Comparison of ENCODE assay signal across 26 cellular contexts in genomic region chr6:145112711-145113148, GRCh38.
DNase-seq lines count a peak whose midpoint lies in the region; ATAC-seq, FAIRE-seq and TF ChIP-seq lines count a peak whose summit lies in the region.
"Had no signal": no experiment of that assay in that cellular context is flagged by ENCODE, and none has a peak within 500 bp of the region (broad histone marks: within the 10 kb centered on the region; RNA-seq: fewer than 3 reads in every experiment).

No MANE protein-coding gene starts in this region.

- H3K79me2 ChIP-seq in astrocyte (ENCODE audit: insufficient read depth, low read length), result no peaks in the 10 kb centered on the region
- H3K79me2 ChIP-seq: hepatocyte had no signal

- H3K27ac Mint-ChIP-seq in astrocyte (ENCODE audit: unreplicated experiment), result no peak overlapping the region
- H3K27ac Mint-ChIP-seq: activated CD4-positive, alpha-beta T cell treated with anti-CD3 and anti-CD28 coated beads, Interleukin-2, amount 10 ng/mL, durations not matched to agents 7 days and 5 days; activated naive CD4-positive, alpha-beta T cell treated with anti-CD3 and anti-CD28 coated beads, Interleukin-2, amount 50 U/mL, for 24 hours; nephron; stimulated activated effector memory CD8-positive, alpha-beta T cell treated with anti-CD3 and anti-CD28 coated beads, Interleukin-12 subunit alpha, Interleukin-12 subunit beta, amount 100 ng/mL, for 72 hours; type B pancreatic cell had no signal

- H3K36me3 Mint-ChIP-seq in astrocyte (ENCODE audit: low read depth, unreplicated experiment), result no peaks in the 10 kb centered on the region
- H3K36me3 Mint-ChIP-seq: activated naive CD4-positive, alpha-beta T cell treated with anti-CD3 and anti-CD28 coated beads, Interleukin-2, amount 50 U/mL, for 24 hours; stimulated activated effector memory CD8-positive, alpha-beta T cell treated with anti-CD3 and anti-CD28 coated beads, Interleukin-12 subunit alpha, Interleukin-12 subunit beta, amount 100 ng/mL, for 72 hours; type B pancreatic cell had no signal

- H3K9ac ChIP-seq in astrocyte (ENCODE audit: low read length), result no peak overlapping the region
- H3K9ac ChIP-seq: BLaER1, KMS-11 had no signal

- H3K4me3 ChIP-seq in BE2C (ENCODE audit: low read depth, low read length) (no peak overlapping the region), astrocyte (ENCODE audit: insufficient read depth, low read depth, low read length) (no peak overlapping the region), foreskin fibroblast (ENCODE audit: low read depth in 1 of 2, low read length in 2 of 2) (no peak overlapping the region)
- H3K4me3 ChIP-seq: BLaER1, hepatocyte, lung had no signal

- no peak for TF ChIP-seq CTCF in BE2C (IDR thresholded peaks at IDR 0.05; ENCODE audit: low read depth, low read length)
- no peak for TF ChIP-seq CTCF in astrocyte (IDR thresholded peaks at IDR 0.05; ENCODE audit: insufficient read depth, low read depth, low read length)
- no peak for TF ChIP-seq CTCF in foreskin fibroblast (IDR thresholded peaks at IDR 0.05; ENCODE audit: low read depth, low read length)

- H3K9me3 ChIP-seq in BE2C (no peaks in the 10 kb centered on the region), astrocyte (ENCODE audit: insufficient read depth, low read depth, low read length) (no peaks in the 10 kb centered on the region)
- H3K9me3 ChIP-seq: BLaER1 had no signal

- H4K20me1 ChIP-seq in astrocyte (ENCODE audit: insufficient read depth, low read length), result no peaks in the 10 kb centered on the region
- H4K20me1 ChIP-seq: BLaER1 had no signal

- H3K4me2 ChIP-seq in astrocyte (ENCODE audit: low read length), result no peak overlapping the region
- H3K4me2 ChIP-seq: BLaER1, hepatocyte, KMS-11 had no signal

- H2AFZ ChIP-seq in astrocyte (ENCODE audit: low read depth, low read length), result no peak overlapping the region
- H2AFZ ChIP-seq: hepatocyte had no signal

- FAIRE-seq in HTR-8/SVneo (lab: Jason Lieb, UNC), result peak; percentile 46
- no peak for FAIRE-seq in astrocyte (lab: Jason Lieb, UNC)
- FAIRE-seq: G401.6 had no signal

- peaks cover 8% of the 10 kb centered on the region for H3K4me1 ChIP-seq in BE2C
- no peaks in the 10 kb centered on the region for H3K4me1 ChIP-seq in astrocyte (ENCODE audit: insufficient read depth, low read length)
- H3K4me1 ChIP-seq: BLaER1 had no signal

- ATAC-seq in HG03378 (IDR thresholded peaks at IDR 0.05; ENCODE audit: unreplicated experiment) (no peak), GM21367 (IDR thresholded peaks at IDR 0.05; ENCODE audit: unreplicated experiment) (no peak)
- ATAC-seq: left cardiac atrium; stimulated activated effector memory CD8-positive, alpha-beta T cell treated with anti-CD3 and anti-CD28 coated beads, Interleukin-12 subunit alpha, Interleukin-12 subunit beta, amount 100 ng/mL, for 72 hours had no signal

- no peak overlapping the region for H3K4me3 Mint-ChIP-seq in astrocyte (ENCODE audit: unreplicated experiment)
- H3K4me3 Mint-ChIP-seq: activated CD4-positive, alpha-beta T cell treated with anti-CD3 and anti-CD28 coated beads, Interleukin-2, amount 10 ng/mL, durations not matched to agents 7 days and 5 days; activated naive CD4-positive, alpha-beta T cell treated with anti-CD3 and anti-CD28 coated beads, Interleukin-2, amount 50 U/mL, for 24 hours; nephron; stimulated activated effector memory CD8-positive, alpha-beta T cell treated with anti-CD3 and anti-CD28 coated beads, Interleukin-12 subunit alpha, Interleukin-12 subunit beta, amount 100 ng/mL, for 72 hours; type B pancreatic cell had no signal

- H3K27me3 ChIP-seq in BE2C (no peaks in the 10 kb centered on the region), astrocyte (ENCODE audit: insufficient read depth, low read length) (no peaks in the 10 kb centered on the region)
- H3K27me3 ChIP-seq: BLaER1, hepatocyte had no signal

- H3K27me3 Mint-ChIP-seq in astrocyte (ENCODE audit: low read depth, unreplicated experiment), result peaks cover 2% of the 10 kb centered on the region

- H3K36me3 ChIP-seq in BE2C (no peaks in the 10 kb centered on the region), astrocyte (ENCODE audit: insufficient read depth, low read length) (no peaks in the 10 kb centered on the region)
- H3K36me3 ChIP-seq: BLaER1 had no signal

- H3K27ac ChIP-seq in astrocyte (ENCODE audit: low read depth, low read length), result no peak overlapping the region
- no peak overlapping the region for H3K27ac ChIP-seq in substantia nigra (ENCODE audit: low read depth, low read length, poor library complexity, severe bottlenecking)
- H3K27ac ChIP-seq: BLaER1, hepatocyte, KMS-11 had no signal

- H3K4me1 Mint-ChIP-seq in astrocyte (ENCODE audit: low read depth, unreplicated experiment), result no peaks in the 10 kb centered on the region
- H3K4me1 Mint-ChIP-seq: activated CD4-positive, alpha-beta T cell treated with anti-CD3 and anti-CD28 coated beads, Interleukin-2, amount 10 ng/mL, durations not matched to agents 7 days and 5 days; activated naive CD4-positive, alpha-beta T cell treated with anti-CD3 and anti-CD28 coated beads, Interleukin-2, amount 50 U/mL, for 24 hours; nephron; stimulated activated effector memory CD8-positive, alpha-beta T cell treated with anti-CD3 and anti-CD28 coated beads, Interleukin-12 subunit alpha, Interleukin-12 subunit beta, amount 100 ng/mL, for 72 hours had no signal

- H3K9me3 Mint-ChIP-seq in astrocyte (ENCODE audit: unreplicated experiment), result peaks cover 5% of the 10 kb centered on the region
- H3K9me3 Mint-ChIP-seq: activated CD4-positive, alpha-beta T cell treated with anti-CD3 and anti-CD28 coated beads, Interleukin-2, amount 10 ng/mL, durations not matched to agents 7 days and 5 days; activated naive CD4-positive, alpha-beta T cell treated with anti-CD3 and anti-CD28 coated beads, Interleukin-2, amount 50 U/mL, for 24 hours; nephron; stimulated activated effector memory CD8-positive, alpha-beta T cell treated with anti-CD3 and anti-CD28 coated beads, Interleukin-12 subunit alpha, Interleukin-12 subunit beta, amount 100 ng/mL, for 72 hours; type B pancreatic cell had no signal

- peak; percentile 76 for DNase-seq in BE2C
- DNase-seq in HTR-8/SVneo (ENCODE audit: insufficient read length, low spot score), result no peak
- peak; percentile 71 for DNase-seq in astrocyte (ENCODE audit: low read depth)
- peak; percentile 25 to 55 for DNase-seq in foreskin fibroblast
- DNase-seq in substantia nigra (lab: John Stamatoyannopoulos, UW), result no peak
- no peak for DNase-seq in activated CD4-positive, alpha-beta T cell treated with anti-CD3 and anti-CD28 coated beads for 1 hour
- DNase-seq: activated CD4-positive, alpha-beta T cell treated with anti-CD3 and anti-CD28 coated beads, Interleukin-2, amount 10 ng/mL, durations not matched to agents 7 days and 5 days; anterior cingulate cortex; caudate nucleus; GOT3; left cardiac atrium; NCI-H1417; NCI-H2029; NCI-H2227 treated with DMSO at 0.1 percent for 48 hours; NCI-H774 had no signal

Comparison
In these comparisons a context has a peak if more than half of its experiments do, and no peak if none do; other contexts are left out.
1. DNase-seq: peak in BE2C (single experiment), astrocyte (single experiment) and foreskin fibroblast (2 of 2); none in HTR-8/SVneo (single experiment), substantia nigra (0 of 49) and activated CD4-positive, alpha-beta T cell treated with anti-CD3 and anti-CD28 coated beads for 1 hour (single experiment).